ENCODE assay signal across 8 cellular contexts in genomic region chr3:18847583-18848197, GRCh38.
DNase-seq lines count a peak whose midpoint lies in the region; ATAC-seq, FAIRE-seq and TF ChIP-seq lines count a peak whose summit lies in the region.

No MANE protein-coding gene starts in this region.

- H4K8ac ChIP-seq in H1 (ENCODE audit: extremely low read depth, insufficient read depth, low read length), result no peak overlapping the region

- H3K14ac ChIP-seq in H1 (ENCODE audit: insufficient read length), result no peak overlapping the region

- peak; percentile 88 for FAIRE-seq in H1 (lab: Jason Lieb, UNC)

- H3K4me2 ChIP-seq in H1 (ENCODE audit: insufficient read depth in 1 of 2, low read depth in 2 of 2, low read length in 2 of 2), result no peak overlapping the region

- no peaks in the 10 kb centered on the region for H3K9me3 ChIP-seq in H1 (ENCODE audit: insufficient read depth in 2 of 2, low read depth in 1 of 2, low read length in 1 of 2)

- no peak overlapping the region for H2AK5ac ChIP-seq in H1 (ENCODE audit: low read depth, low read length)

- H3K23ac ChIP-seq in H1 (ENCODE audit: insufficient read length), result no peak overlapping the region

- H3K18ac ChIP-seq in H1 (ENCODE audit: extremely low read depth, low read length), result no peak overlapping the region

- no peak overlapping the region for H2BK15ac ChIP-seq in H1 (ENCODE audit: low read length)

- H3K36me3 ChIP-seq in H1 (ENCODE audit: control insufficient read depth in 2 of 4, insufficient read depth in 4 of 4, low read length in 3 of 4), result no peaks in the 10 kb centered on the region

- no peak overlapping the region for H2BK12ac ChIP-seq in H1 (ENCODE audit: low read depth, low read length)

- H3K4me1 ChIP-seq in H1 (replicated peaks in 1 of 4; ENCODE audit: control insufficient read depth in 3 of 4, insufficient read depth in 4 of 4, low read length in 3 of 4), result peaks cover 0 to 3% (median 2%) of the 10 kb centered on the region in 4 experiments; a peak in 1 of 7 replicates

- CTCF ChIA-PET in H1 (lab: Charles Lee; ENCODE audit: partially characterized antibody), result interaction anchor here (0.6 to 3.6 kb wide), 24 partner anchors 8 to 695 kb away, joined by 3 to 35 read pairs (median 4); no protein-coding TSS in a partner anchor

- no peak overlapping the region for H3K4me3 ChIP-seq in H1 (ENCODE audit: extremely low read depth in 1 of 4, insufficient read depth in 2 of 4, low read depth in 3 of 4, low read length in 4 of 4)

- H3K23me2 ChIP-seq in H1 (ENCODE audit: low read depth, low read length), result no peaks in the 10 kb centered on the region

- H2BK20ac ChIP-seq in H1 (ENCODE audit: low read length), result no peak overlapping the region

- WGBS in H1 (ENCODE audit: extremely low coverage in 1 of 2, insufficient coverage in 1 of 2, insufficient read length in 1 of 2, insufficient replicate concordance in 2 of 2, low coverage in 1 of 2, low lambda C conversion rate in 2 of 2, missing lambda C conversion rate in 1 of 2), 2 experiments, result 72% methylated on average over 5 of the region's 5 CpGs; no CpG with 5 or more reads in 1 of the 2 experiments

- ATAC-seq in GM18517 (IDR thresholded peaks at IDR 0.05; ENCODE audit: unreplicated experiment), result peak; percentile 76
- peak; percentile 71 for ATAC-seq in HG03565 (IDR thresholded peaks at IDR 0.05; ENCODE audit: unreplicated experiment)
- no peak for ATAC-seq in GM19324 (IDR thresholded peaks at IDR 0.05; ENCODE audit: low FRiP score, unreplicated experiment)
- ATAC-seq in HG02763 (IDR thresholded peaks at IDR 0.05; ENCODE audit: unreplicated experiment), result no peak

- H3K79me1 ChIP-seq in H1 (ENCODE audit: low read depth, low read length), result no peaks in the 10 kb centered on the region

- no peak for TF ChIP-seq POLR2A in H1 (IDR thresholded peaks at IDR 0.05; ENCODE audit: control extremely low read depth in 1 of 2, low read depth in 2 of 2, low read length in 2 of 2)

- H3K27me3 ChIP-seq in H1 (replicated peaks in 1 of 4; ENCODE audit: control insufficient read depth in 3 of 4, extremely low read depth in 1 of 4, insufficient read depth in 3 of 4, low read length in 3 of 4), result no peaks in the 10 kb centered on the region

- no peak overlapping the region for H3K27ac ChIP-seq in H1 (ENCODE audit: low read depth, low read length)

- no peaks in the 10 kb centered on the region for H3K79me2 ChIP-seq in H1 (ENCODE audit: control insufficient read depth in 1 of 2, insufficient read depth in 2 of 2, low read length in 2 of 2)

- no peaks in the 10 kb centered on the region for H4K20me1 ChIP-seq in H1 (replicated peaks in 1 of 2; ENCODE audit: control insufficient read depth in 1 of 2, insufficient read depth in 2 of 2, low read length in 2 of 2)

- peak; percentile 24 to 43 for TF ChIP-seq RAD21 in H1 (IDR thresholded peaks at IDR 0.05 in 1 of 2, conservative IDR thresholded peaks at IDR 0.05 in 1 of 2; ENCODE audit: low read depth in 2 of 2, low read length in 2 of 2)

- H2BK5ac ChIP-seq in H1 (ENCODE audit: low read depth, low read length), result no peak overlapping the region

- POLR2A ChIA-PET in H1 (lab: Charles Lee; ENCODE audit: partially characterized antibody), result interaction anchor here (0.6 kb wide), 1 partner anchor 689 kb away, joined by 3 read pairs; no protein-coding TSS in a partner anchor

- H2BK120ac ChIP-seq in H1 (replicated peaks; ENCODE audit: low read depth, low read length), result no peak overlapping the region

- in situ Hi-C loops in ACHN (cut with HindIII; ENCODE audit: low pct_ligation_motif_present, low pct_unique_long_range_greater_than_20kb, low sequenced_read_pairs), result no loop called here

- DNase-seq in ACHN, result peak; percentile 19
- DNase-seq in H1 (ENCODE audit: low read depth in 1 of 2, low spot score in 2 of 2), result no peak
- no peak for DNase-seq in hypothalamus (lab: John Stamatoyannopoulos, UW)
- no peak for DNase-seq in COLO668 (lab: John Stamatoyannopoulos, UW; ENCODE audit: unreplicated experiment)

- H3K56ac ChIP-seq in H1 (replicated peaks; ENCODE audit: insufficient read length, low read depth, low read length), result no peak overlapping the region

- H3K4ac ChIP-seq in H1 (replicated peaks; ENCODE audit: insufficient read length, low read depth, low read length), result no peak overlapping the region

- no peak overlapping the region for H4K5ac ChIP-seq in H1 (ENCODE audit: insufficient read length, low read depth, low read length)

- no peak overlapping the region for H3K9ac ChIP-seq in H1 (replicated peaks in 1 of 4; ENCODE audit: extremely low read depth in 1 of 4, low read depth in 3 of 4, low read length in 3 of 4)

- no peak overlapping the region for H2AFZ ChIP-seq in H1 (ENCODE audit: low read length)

- TF ChIP-seq EP300 in H1 (IDR thresholded peaks at IDR 0.05; ENCODE audit: borderline replicate concordance in 1 of 2, low read depth in 2 of 2, low read length in 2 of 2), result no peak

- TF ChIP-seq CTCF in H1 (IDR thresholded peaks at IDR 0.05; ENCODE audit: control extremely low read depth in 1 of 3, insufficient read depth in 1 of 3, low read depth in 1 of 3, low read length in 3 of 3), result peak in 2 of 3 experiments; percentile 34 to 38; a peak in 2 of 4 replicates

- H4K91ac ChIP-seq in H1 (replicated peaks; ENCODE audit: insufficient read length, low read length), result no peak overlapping the region

TF ChIP-seq in H1, 55 proteins besides CTCF, POLR2A, EP300 and RAD21 (continues in another document):
- no peak for TF ChIP-seq SP4 (IDR thresholded peaks at IDR 0.05; ENCODE audit: low read length)
- no peak for TF ChIP-seq RFX5 (IDR thresholded peaks at IDR 0.05; ENCODE audit: borderline replicate concordance, low read depth, low read length)
- no peak for TF ChIP-seq ASH2L (IDR thresholded peaks at IDR 0.05; ENCODE audit: low read length)
- TF ChIP-seq CHD7 (IDR thresholded peaks at IDR 0.05; ENCODE audit: insufficient replicate concordance, low read length), result no peak

Comparison
In these comparisons a context has a peak if more than half of its experiments do, and no peak if none do; other contexts are left out.
1. ATAC-seq: peak in GM18517 (single experiment) and HG03565 (single experiment); none in GM19324 (single experiment) and HG02763 (single experiment).